In genomic region chrX:110412971-110413726, GRCh38 we compare ENCODE assay signal across 8 cellular contexts. TPM values are rescaled to one million over a fixed set of nuclear protein-coding genes. Genes with fewer than 3 reads are reported as not detected.
DNase-seq lines count a peak whose midpoint lies in the region; ATAC-seq, FAIRE-seq and TF ChIP-seq lines count a peak whose summit lies in the region.

No MANE protein-coding gene starts in this region.

- H4K20me1 ChIP-seq in HepG2 (ENCODE audit: insufficient read depth, low read length): no peaks in the 10 kb centered on the region

- intact Hi-C loops in A673 (cut with micrococcal nuclease; ENCODE audit: unreplicated experiment) (loop anchor here (1.0 to 10.0 kb wide), 2 partner anchors 253 to 418 kb away; no protein-coding TSS in a partner anchor), HepG2 (cut with micrococcal nuclease; ENCODE audit: unreplicated experiment) (loop anchor here (2.0 kb wide), 2 partner anchors 252 to 434 kb away; no protein-coding TSS in a partner anchor)

- no peaks in the 10 kb centered on the region for H3K79me2 ChIP-seq in HepG2 (ENCODE audit: insufficient read depth, low read length)

- TF ChIP-seq EP300 in HepG2 (IDR thresholded peaks at IDR 0.05; ENCODE audit: low read depth in 2 of 2, low read length in 2 of 2) (no peak), HepG2 (CRISPR knock-in tag; IDR thresholded peaks at IDR 0.05; ENCODE audit: borderline replicate concordance) (no peak)

- WGBS in HepG2 (ENCODE audit: low lambda C conversion rate): 19% methylated on average over 17 of the region's 18 CpGs

- H3K4me3 ChIP-seq in A673 (ENCODE audit: low read depth, low read length, poor library complexity, severe bottlenecking) (peak overlapping the region; percentile 27), choroid plexus epithelial cell (ENCODE audit: low read depth, low read length) (peak overlapping the region; percentile 39), HepG2 (replicated peaks in 1 of 3; ENCODE audit: insufficient read depth in 1 of 3, low read depth in 2 of 3, low read length in 3 of 3) (peak overlapping the region in 1 of 3 experiments; percentile 16; a peak in 1 of 6 replicates)

- no peaks in the 10 kb centered on the region for H3K36me3 ChIP-seq in A673 (ENCODE audit: insufficient read depth, low read length, poor library complexity, severe bottlenecking)
- H3K36me3 ChIP-seq in HepG2 (replicated peaks in 1 of 2; ENCODE audit: control insufficient read depth in 1 of 2, insufficient read depth in 2 of 2, low read length in 2 of 2): no peaks in the 10 kb centered on the region

- no peak overlapping the region for H3K9ac ChIP-seq in HepG2 (ENCODE audit: insufficient read depth, low read depth, low read length)

- H3K4me1 ChIP-seq in A673 (ENCODE audit: insufficient read depth, low read length, poor library complexity, severe bottlenecking): peaks cover 4% of the 10 kb centered on the region
- H3K4me1 ChIP-seq in HepG2 (ENCODE audit: insufficient read depth, low read length): no peaks in the 10 kb centered on the region

- in situ Hi-C loops in HepG2 (cut with HindIII; ENCODE audit: extremely low pct_ligation_motif_present, low pct_unique_long_range_greater_than_20kb): loop anchor here (25.0 kb wide), 1 partner anchor 501 kb away; no protein-coding TSS in a partner anchor

- peak; percentile 50 for ATAC-seq in GM18508 (IDR thresholded peaks at IDR 0.05; ENCODE audit: insufficient read depth, unreplicated experiment)
- peak; percentile 67 for ATAC-seq in HG03064 (IDR thresholded peaks at IDR 0.05; ENCODE audit: low read depth, unreplicated experiment)
- peak; percentile 98 for ATAC-seq in HepG2

- H2AFZ ChIP-seq in HepG2 (ENCODE audit: low read length): no peak overlapping the region

- DNase-seq in A673 (ENCODE audit: low spot score): peak; percentile 83
- DNase-seq in NCI-H345 (lab: John Stamatoyannopoulos, UW): peak; percentile 79
- peak; percentile 48 to 64 for DNase-seq in activated CD4-positive, alpha-beta T cell treated with anti-CD3 and anti-CD28 coated beads for 24 hours (ENCODE audit: low read depth in 2 of 2)
- DNase-seq in choroid plexus epithelial cell (ENCODE audit: low read depth): peak; percentile 71
- peak; percentile 28 for DNase-seq in HepG2 (ENCODE audit: low spot score)
- DNase-seq in stimulated activated CD4-positive, alpha-beta T cell treated with anti-CD3 and anti-CD28 coated beads, TNF-alpha, amount 100 ng/mL, for 1 hour (ENCODE audit: low read depth in 3 of 3, low spot score in 1 of 3): peak; percentile 13 to 45 (median 29)

- peak overlapping the region; percentile 68 for H3K4me2 ChIP-seq in HepG2 (ENCODE audit: low read depth, low read length)

- H3K9me3 ChIP-seq in A673 (ENCODE audit: low read depth, low read length, poor library complexity, severe bottlenecking) (no peaks in the 10 kb centered on the region), HepG2 (ENCODE audit: low read length) (no peaks in the 10 kb centered on the region)

- no TSS peak for BruUV-seq in A673 (replicated peaks; lab: Mats Ljungman, UMichigan)
- BruUV-seq in HepG2 (replicated peaks; lab: Mats Ljungman, UMichigan): no TSS peak

- H3K27ac ChIP-seq in A673 (ENCODE audit: low read depth, low read length, poor library complexity, severe bottlenecking) (no peak overlapping the region), HepG2 (ENCODE audit: extremely low read length, insufficient read depth, low read length) (no peak overlapping the region)

- H3K27me3 ChIP-seq in A673 (replicated peaks; ENCODE audit: insufficient read depth, low read depth, low read length, poor library complexity) (no peaks in the 10 kb centered on the region), HepG2 (ENCODE audit: control insufficient read depth in 1 of 2, insufficient read depth in 2 of 2, low read length in 2 of 2) (no peaks in the 10 kb centered on the region)

- FAIRE-seq in HepG2 (lab: Jason Lieb, UNC): peak; percentile 93

- TF ChIP-seq POLR2A in HepG2 (IDR thresholded peaks at IDR 0.05; ENCODE audit: insufficient read depth in 1 of 2, low read depth in 2 of 2, low read length in 2 of 2): no peak

- 0 out of 2 replicates have a peak, but pooled peaks have one; percentile 20 for TF ChIP-seq RAD21 in HepG2 (CRISPR knock-in tag; IDR thresholded peaks at IDR 0.05)

- POLR2A ChIA-PET in A673 (lab: Charles Lee; ENCODE audit: low non-redundant PET): interaction anchor here (0.7 kb wide), 1 partner anchor 792 kb away, joined by 6 read pairs; no protein-coding TSS in a partner anchor
- POLR2A ChIA-PET in HepG2 (lab: Yijun Ruan, JAX): interaction anchor here (0.6 kb wide), 1 partner anchor 22 kb away, joined by 3 read pairs; no protein-coding TSS in a partner anchor

- CTCF ChIA-PET in A673 (lab: Charles Lee): interaction anchor here (0.7 to 3.9 kb wide), 4 partner anchors 245 to 1724 kb away, joined by 3 to 24 read pairs (median 4); no protein-coding TSS in a partner anchor
- CTCF ChIA-PET in HepG2 (lab: Yijun Ruan, JAX; ENCODE audit: low intra/inter-chr PET ratio, low total read pairs): interaction anchor here (1.5 kb wide), 1 partner anchor 253 kb away, joined by 4 read pairs; no protein-coding TSS in a partner anchor

- TF ChIP-seq CTCF in A673 (conservative IDR thresholded peaks at IDR 0.05; ENCODE audit: low read depth, low read length) (peak; percentile 94), choroid plexus epithelial cell (conservative IDR thresholded peaks at IDR 0.05; ENCODE audit: low read depth, low read length) (peak; percentile 84), HepG2 (CRISPR knock-in tag; IDR thresholded peaks at IDR 0.05) (peak; percentile 78)

TF ChIP-seq in HepG2, 621 proteins besides CTCF, POLR2A, EP300 and RAD21 (continues in another document):
- TF ChIP-seq ZNF720 (CRISPR knock-in tag; IDR thresholded peaks at IDR 0.05): no peak
- peak; percentile 49; the same call in 1 of the 2 replicates for TF ChIP-seq ZNF263 (CRISPR knock-in tag; IDR thresholded peaks at IDR 0.05)
- no peak for TF ChIP-seq HOMEZ (CRISPR knock-in tag; IDR thresholded peaks at IDR 0.05; ENCODE audit: low read depth)
- TF ChIP-seq, protein P1, sequence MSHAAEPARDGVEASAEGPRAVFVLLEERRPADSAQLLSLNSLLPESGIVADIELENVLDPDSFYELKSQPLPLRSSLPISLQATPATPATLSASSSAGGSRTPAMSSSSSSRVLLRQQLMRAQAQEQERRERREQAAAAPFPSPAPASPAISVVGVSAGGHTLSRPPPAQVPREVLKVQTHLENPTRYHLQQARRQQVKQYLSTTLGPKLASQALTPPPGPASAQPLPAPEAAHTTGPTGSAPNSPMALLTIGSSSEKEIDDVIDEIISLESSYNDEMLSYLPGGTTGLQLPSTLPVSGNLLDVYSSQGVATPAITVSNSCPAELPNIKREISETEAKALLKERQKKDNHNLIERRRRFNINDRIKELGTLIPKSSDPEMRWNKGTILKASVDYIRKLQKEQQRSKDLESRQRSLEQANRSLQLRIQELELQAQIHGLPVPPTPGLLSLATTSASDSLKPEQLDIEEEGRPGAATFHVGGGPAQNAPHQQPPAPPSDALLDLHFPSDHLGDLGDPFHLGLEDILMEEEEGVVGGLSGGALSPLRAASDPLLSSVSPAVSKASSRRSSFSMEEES (CRISPR knock-in tag; IDR thresholded peaks at IDR 0.05): no peak
- peak; percentile 54 for TF ChIP-seq STAG1 (CRISPR knock-in tag; IDR thresholded peaks at IDR 0.05)
- no peak for TF ChIP-seq ZNF589 (CRISPR knock-in tag; conservative IDR thresholded peaks at IDR 0.05)
- no peak for TF ChIP-seq GFI1 (CRISPR knock-in tag; IDR thresholded peaks at IDR 0.05; ENCODE audit: borderline replicate concordance)
- no peak for TF ChIP-seq KMT2B (CRISPR knock-in tag; IDR thresholded peaks at IDR 0.05)
- no peak for TF ChIP-seq ZNF768 (CRISPR knock-in tag; IDR thresholded peaks at IDR 0.05)
- TF ChIP-seq ZNF598 (CRISPR knock-in tag; IDR thresholded peaks at IDR 0.05; ENCODE audit: borderline replicate concordance): no peak
- no peak for TF ChIP-seq ZNF256 (CRISPR knock-in tag; conservative IDR thresholded peaks at IDR 0.05)

RNA-seq across cellular contexts. Expression of gene RTL9, which starts 54.5 kb away (rescaled TPM):
- total RNA-seq in A673 (2021) (0.13 and 0.70 TPM in 2 replicates), HepG2 (2016; rRNA removed; fragmentation: Illumina TruSeq; extraction: Trizol) (0.02 and 0.15 TPM in 2 replicates)
- not detected in 2 replicates for total RNA-seq in HepG2 (2016; cell fraction: cytosol; rRNA removed; fragmentation: Illumina TruSeq; extraction: Trizol; ENCODE audit: low read depth)
- 0.02 TPM in 1 of 2 replicates, not detected in the other for total RNA-seq in HepG2 (2016; cell fraction: insoluble cytoplasmic fraction; rRNA removed; fragmentation: Illumina TruSeq; extraction: Trizol)
- total RNA-seq in HepG2 (2016; cell fraction: membrane; rRNA removed; fragmentation: Illumina TruSeq; extraction: Trizol): not detected in 2 replicates
- 0.06 TPM in 1 of 2 replicates, not detected in the other for total RNA-seq in HepG2 (2016; cell fraction: nucleus; rRNA removed; fragmentation: Illumina TruSeq; extraction: Trizol)
- polyA plus RNA-seq in HepG2 (2011; rRNA removed): 0.01 TPM in 1 of 2 replicates, not detected in the other
- polyA plus RNA-seq in HepG2 (2011; cell fraction: cytosol; rRNA removed): 0.01 TPM in 1 of 2 replicates, not detected in the other
- not detected in 2 replicates for polyA plus RNA-seq in HepG2 (2011; cell fraction: nucleus; rRNA removed)
- not detected in 2 replicates for polyA plus RNA-seq in HepG2 (2012)
- polyA plus RNA-seq in HepG2 (2016; cell fraction: cytosol; fragmentation: Illumina TruSeq; extraction: Trizol; ENCODE audit: low read depth): not detected in 2 replicates
- 0.04 TPM in 2 replicates for polyA plus RNA-seq in HepG2 (2016; cell fraction: insoluble cytoplasmic fraction; fragmentation: Illumina TruSeq; extraction: Trizol; ENCODE audit: low read depth)
- polyA plus RNA-seq in HepG2 (2016; cell fraction: membrane; fragmentation: Illumina TruSeq; extraction: Trizol; ENCODE audit: low read depth): 0.03 TPM in 1 of 2 replicates, not detected in the other
- polyA plus RNA-seq in HepG2 (2016; cell fraction: nucleus; fragmentation: Illumina TruSeq; extraction: Trizol; ENCODE audit: insufficient read depth, low read depth): 0.11 and 0.16 TPM in 2 replicates
- 0.02 TPM in 1 of 2 replicates, not detected in the other for polyA minus RNA-seq in HepG2 (2011; rRNA and poly(A)+ RNA removed; ENCODE audit: low replicate concordance)
- polyA minus RNA-seq in HepG2 (2011; cell fraction: cytosol; rRNA and poly(A)+ RNA removed): not detected in 2 replicates
- polyA minus RNA-seq in HepG2 (2011; cell fraction: nucleus; rRNA and poly(A)+ RNA removed): not detected in 2 replicates

Comparison
In these comparisons a context has a peak if more than half of its experiments do, and no peak if none do; other contexts are left out.
1. DNase-seq: peak in every context shown above with its lines; median percentile 83 in A673; 79 in NCI-H345; 71 in choroid plexus epithelial cell; 56 in activated CD4-positive, alpha-beta T cell treated with anti-CD3 and anti-CD28 coated beads for 24 hours; 29 in stimulated activated CD4-positive, alpha-beta T cell treated with anti-CD3 and anti-CD28 coated beads, TNF-alpha, amount 100 ng/mL, for 1 hour; 28 in HepG2.